ENCODE assay signal across 8 cellular contexts in the genomic region with DNA sequence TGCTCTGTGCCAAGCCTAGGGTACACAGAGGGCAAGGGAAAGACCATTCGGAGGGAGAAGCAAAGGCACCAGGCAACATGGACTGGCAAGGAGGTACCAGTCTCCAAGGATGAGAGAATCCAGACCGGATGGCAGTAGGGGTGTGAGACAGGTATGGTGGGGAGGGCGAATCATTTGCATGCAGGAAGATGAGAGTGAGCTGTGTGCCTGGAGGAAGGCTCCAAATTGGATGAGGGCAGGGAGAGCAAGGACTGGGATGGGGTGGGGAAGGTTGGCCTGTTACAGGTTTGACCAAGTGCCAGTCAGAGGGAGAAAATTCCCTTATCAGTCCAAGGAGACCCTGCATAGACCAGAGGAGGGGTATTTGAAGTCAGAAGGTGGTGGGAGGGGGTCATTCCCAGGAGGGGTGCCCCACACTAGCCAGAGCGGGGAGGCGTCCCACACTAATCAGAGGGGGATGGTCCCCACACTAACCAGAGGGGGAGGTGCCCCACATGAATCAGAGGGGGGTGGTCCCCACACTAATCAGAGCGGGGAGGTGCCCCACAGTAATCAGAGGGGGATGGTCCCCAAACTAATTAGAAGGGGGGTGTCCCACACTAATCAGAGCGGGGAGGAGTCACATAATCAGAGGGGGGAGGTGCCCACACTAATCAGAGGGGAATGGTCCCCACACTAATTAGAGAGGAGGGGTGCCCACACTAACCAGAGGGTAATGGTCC. TPM values are rescaled to one million over a fixed set of nuclear protein-coding genes. Genes with fewer than 3 reads are reported as not detected.
DNase-seq lines count a peak whose midpoint lies in the region; ATAC-seq lines count a peak whose summit lies in the region.

No MANE protein-coding gene starts in this region.

- no peaks in the 10 kb centered on the region for H3K9me3 Mint-ChIP-seq in activated T-helper 17 cell treated with anti-CD3 and anti-CD28 coated beads, Interleukin-2, amount 50 U/mL, for 72 hours
- no peaks in the 10 kb centered on the region for H3K9me3 Mint-ChIP-seq in stimulated activated memory B cell treated with anti-CD40 and anti-IgM and Interleukin-4, amounts not matched to agents 10 μg/mL and 1 μg/mL and 100 μg/mL, for 72 hours

- peaks cover 25% of the 10 kb centered on the region for H3K4me1 Mint-ChIP-seq in activated T-helper 17 cell treated with anti-CD3 and anti-CD28 coated beads, Interleukin-2, amount 50 U/mL, for 72 hours
- H3K4me1 Mint-ChIP-seq in stimulated activated memory B cell treated with anti-CD40 and anti-IgM and Interleukin-4, amounts not matched to agents 10 μg/mL and 1 μg/mL and 100 μg/mL, for 72 hours, result peaks cover 43% of the 10 kb centered on the region

- peak; percentile 12 for ATAC-seq in activated T-helper 17 cell treated with anti-CD3 and anti-CD28 coated beads, Interleukin-2, amount 50 U/mL, for 72 hours (replicated peaks)
- peak; percentile 49 for ATAC-seq in stimulated activated memory B cell treated with anti-CD40 and anti-IgM and Interleukin-4, amounts not matched to agents 10 μg/mL and 1 μg/mL and 100 μg/mL, for 72 hours
- no peak for ATAC-seq in GM19397 (IDR thresholded peaks at IDR 0.05; ENCODE audit: unreplicated experiment)

- peak overlapping the region; percentile 96 for H3K4me3 Mint-ChIP-seq in activated T-helper 17 cell treated with anti-CD3 and anti-CD28 coated beads, Interleukin-2, amount 50 U/mL, for 72 hours
- peak overlapping the region; percentile 79 for H3K4me3 Mint-ChIP-seq in stimulated activated memory B cell treated with anti-CD40 and anti-IgM and Interleukin-4, amounts not matched to agents 10 μg/mL and 1 μg/mL and 100 μg/mL, for 72 hours

- no peaks in the 10 kb centered on the region for H3K27me3 Mint-ChIP-seq in activated T-helper 17 cell treated with anti-CD3 and anti-CD28 coated beads, Interleukin-2, amount 50 U/mL, for 72 hours
- peaks cover 7% of the 10 kb centered on the region for H3K27me3 Mint-ChIP-seq in stimulated activated memory B cell treated with anti-CD40 and anti-IgM and Interleukin-4, amounts not matched to agents 10 μg/mL and 1 μg/mL and 100 μg/mL, for 72 hours

- no CpG with 5 or more reads among the region's 7 CpGs for WGBS in iPS DF 6.9 (ENCODE audit: insufficient coverage, insufficient read length)

- H3K27ac Mint-ChIP-seq in activated T-helper 17 cell treated with anti-CD3 and anti-CD28 coated beads, Interleukin-2, amount 50 U/mL, for 72 hours, result peak overlapping the region; percentile 99
- H3K27ac Mint-ChIP-seq in stimulated activated memory B cell treated with anti-CD40 and anti-IgM and Interleukin-4, amounts not matched to agents 10 μg/mL and 1 μg/mL and 100 μg/mL, for 72 hours, result peak overlapping the region; percentile 72

- H3K36me3 ChIP-seq in HAP-1 (replicated peaks) (no peaks in the 10 kb centered on the region; the same call in 1 of the 2 replicates), iPS DF 6.9 (ENCODE audit: control insufficient read depth, insufficient read depth, low read length) (0 out of 2 replicates have a peak, but pooled peaks cover 2% of the 10 kb centered on the region)

- no peak overlapping the region for H3K27ac ChIP-seq in iPS DF 6.9 (ENCODE audit: low read length)

- H3K27me3 ChIP-seq in HAP-1 (ENCODE audit: low read depth), result no peaks in the 10 kb centered on the region
- H3K27me3 ChIP-seq in iPS DF 6.9 (ENCODE audit: control insufficient read depth, insufficient read depth, low read length), result peaks cover 13% of the 10 kb centered on the region

- peak overlapping the region; percentile 75 for H3K4me3 ChIP-seq in HAP-1
- peak overlapping the region; percentile 90; the same call in 1 of the 2 replicates for H3K4me3 ChIP-seq in iPS DF 6.9 (ENCODE audit: low read length)

- DNase-seq in HAP-1 (ENCODE audit: low spot score in 2 of 2), result no peak
- no peak for DNase-seq in iPS DF 6.9 (ENCODE audit: low read depth, low spot score)
- DNase-seq in NCI-H82 (lab: John Stamatoyannopoulos, UW), result no peak
- DNase-seq in dedifferentiated amniotic fluid mesenchymal stem cell (ENCODE audit: extremely low spot score), result no peak
- no peak for DNase-seq in inferior parietal cortex (ENCODE audit: extremely low spot score)

- H3K36me3 Mint-ChIP-seq in activated T-helper 17 cell treated with anti-CD3 and anti-CD28 coated beads, Interleukin-2, amount 50 U/mL, for 72 hours (ENCODE audit: low read depth), result peaks cover 35% of the 10 kb centered on the region
- peaks cover under 1% of the 10 kb centered on the region for H3K36me3 Mint-ChIP-seq in stimulated activated memory B cell treated with anti-CD40 and anti-IgM and Interleukin-4, amounts not matched to agents 10 μg/mL and 1 μg/mL and 100 μg/mL, for 72 hours

- peaks cover 9% of the 10 kb centered on the region for H3K4me1 ChIP-seq in HAP-1
- H3K4me1 ChIP-seq in iPS DF 6.9 (ENCODE audit: control insufficient read depth, insufficient read depth, low read length), result peaks cover 2% of the 10 kb centered on the region; the same call in 1 of the 2 replicates

- in situ Hi-C loops in HAP-1 (cut with MboI; ENCODE audit: low sequenced_read_pairs), result no loop called here

- H3K9me3 ChIP-seq in HAP-1 (peaks cover 5% of the 10 kb centered on the region), iPS DF 6.9 (ENCODE audit: control insufficient read depth, insufficient read depth, low read length) (no peaks in the 10 kb centered on the region; the same call in 1 of the 2 replicates)

RNA-seq across cellular contexts. Expression of a gene that starts 0.7 kb away (rescaled TPM):
- 10 to 100 TPM; 67.8 to 73.8 TPM for total RNA-seq in activated T-helper 17 cell treated with anti-CD3 and anti-CD28 coated beads, Interleukin-2, amount 50 U/mL, for 72 hours

RNA-seq across cellular contexts. Expression of a gene that starts 15.1 kb away (rescaled TPM):
- total RNA-seq in activated T-helper 17 cell treated with anti-CD3 and anti-CD28 coated beads, Interleukin-2, amount 50 U/mL, for 72 hours, result not detected

RNA-seq across cellular contexts. Expression of a gene that starts 29.1 kb away (rescaled TPM):
- total RNA-seq in activated T-helper 17 cell treated with anti-CD3 and anti-CD28 coated beads, Interleukin-2, amount 50 U/mL, for 72 hours, result 10 to 100 TPM; 44.8 to 48.2 TPM
